20 cellular contexts compared by ENCODE assay signal in the genomic region with DNA sequence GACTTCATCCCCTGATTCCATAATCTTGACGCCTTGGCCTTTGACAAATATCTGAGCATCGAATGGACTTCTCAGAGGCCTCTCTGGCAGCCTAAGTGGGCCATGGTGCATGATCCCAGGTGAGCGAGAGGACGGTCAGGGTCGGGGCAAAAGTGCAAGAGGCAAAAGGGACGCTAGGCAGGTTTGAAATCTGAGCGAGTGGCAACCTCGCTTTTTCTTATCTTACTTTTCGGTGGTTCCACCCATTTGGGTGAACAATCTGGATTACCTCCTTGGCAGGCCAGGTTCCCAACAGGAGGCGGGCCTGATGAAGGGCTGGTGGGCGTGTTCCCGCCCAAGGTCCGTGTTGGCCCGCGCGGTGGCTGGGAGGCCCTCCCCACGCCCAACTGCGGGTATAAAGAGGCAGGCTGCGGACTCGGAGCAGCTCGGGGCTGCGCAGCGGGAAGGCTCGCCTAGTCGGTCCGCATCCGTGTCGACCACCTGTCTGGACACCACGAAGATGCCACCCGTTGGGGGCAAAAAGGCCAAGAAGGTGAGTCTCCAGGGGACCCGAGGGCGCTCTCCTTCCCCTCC. TPM values are rescaled to one million over a fixed set of nuclear protein-coding genes. Genes with fewer than 3 reads are reported as not detected.
DNase-seq lines count a peak whose midpoint lies in the region; ATAC-seq, FAIRE-seq and TF ChIP-seq lines count a peak whose summit lies in the region.
"Had no signal": no experiment of that assay in that cellular context is flagged by ENCODE, and none has a peak within 500 bp of the region (broad histone marks: within the 10 kb centered on the region; RNA-seq: fewer than 3 reads in every experiment).

A gene with protein sequence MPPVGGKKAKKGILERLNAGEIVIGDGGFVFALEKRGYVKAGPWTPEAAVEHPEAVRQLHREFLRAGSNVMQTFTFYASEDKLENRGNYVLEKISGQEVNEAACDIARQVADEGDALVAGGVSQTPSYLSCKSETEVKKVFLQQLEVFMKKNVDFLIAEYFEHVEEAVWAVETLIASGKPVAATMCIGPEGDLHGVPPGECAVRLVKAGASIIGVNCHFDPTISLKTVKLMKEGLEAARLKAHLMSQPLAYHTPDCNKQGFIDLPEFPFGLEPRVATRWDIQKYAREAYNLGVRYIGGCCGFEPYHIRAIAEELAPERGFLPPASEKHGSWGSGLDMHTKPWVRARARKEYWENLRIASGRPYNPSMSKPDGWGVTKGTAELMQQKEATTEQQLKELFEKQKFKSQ (plus strand): TSS at position 423 of the 573 bp plus-strand sequence. CDS start 77 bp downstream, at position 500.

- H3K27ac Mint-ChIP-seq in GM23338, result no peak within 1 kb of the TSS
- H3K27ac Mint-ChIP-seq: memory B cell had no signal

- H3K4me3 Mint-ChIP-seq in GM23338, result peak within 1 kb of the TSS; percentile 83
- H3K4me3 Mint-ChIP-seq: memory B cell had no signal

- no peak within 1 kb of the TSS for H3K9ac ChIP-seq in parathyroid adenoma
- H3K9ac ChIP-seq: BLaER1 treated with 17β-estradiol and CSF1 and Interleukin-3, amounts not matched to agents 10 nM and 100 nM; KMS-11 had no signal

- no peak for FAIRE-seq in GM12892 (lab: Jason Lieb, UNC)
- FAIRE-seq: frontal cortex had no signal

- H3K4me1 ChIP-seq in GM23338 (ENCODE audit: insufficient read depth) (peaks cover 7% of the 10 kb centered on the region; the same call in 1 of the 2 replicates), parathyroid adenoma (no peaks in the 10 kb centered on the region)

- H3F3A ChIP-seq in GM23338 (replicated peaks; ENCODE audit: low read depth), result no peaks in the 10 kb centered on the region

- no peaks in the 10 kb centered on the region for H3K9me3 ChIP-seq in parathyroid adenoma (ENCODE audit: control insufficient read depth, low read length)
- H3K9me3 ChIP-seq: body of pancreas, ovary had no signal

- H2AFZ ChIP-seq in GM23338, result peak within 1 kb of the TSS; percentile 99
- peak within 1 kb of the TSS; percentile 50 for H2AFZ ChIP-seq in parathyroid adenoma

- peaks cover 3% of the 10 kb centered on the region; the same call in 2 of the 3 replicates for H3K4me1 Mint-ChIP-seq in GM23338

- H3K4me2 ChIP-seq in GM23338, result peak within 1 kb of the TSS; percentile 96
- H3K4me2 ChIP-seq in parathyroid adenoma (ENCODE audit: low read length), result no peak within 1 kb of the TSS
- H3K4me2 ChIP-seq: BLaER1 treated with 17β-estradiol and CSF1 and Interleukin-3, amounts not matched to agents 10 nM and 100 nM; KMS-11 had no signal

- DNase-seq in GM23338 (ENCODE audit: low spot score) (peak; percentile 66), coronary artery (ENCODE audit: low spot score) (no peak), kidney epithelial cell (ENCODE audit: low read depth) (no peak), GM12892 (ENCODE audit: insufficient read length) (no peak), NCI-H2171 (lab: John Stamatoyannopoulos, UW) (no peak), mesenteric fat pad (ENCODE audit: low spot score) (no peak)
- DNase-seq: activated gamma-delta T cell, body of pancreas, HCEC 1CT, NCI-H1105 treated with DMSO at 0.1 percent for 48 hours, NCI-H446, ovary had no signal

- no peaks in the 10 kb centered on the region for H3K9me3 Mint-ChIP-seq in GM23338
- H3K9me3 Mint-ChIP-seq: memory B cell had no signal

- H3K9me2 ChIP-seq in GM23338 (ENCODE audit: insufficient read depth), result no peaks in the 10 kb centered on the region

- H3K4me3 ChIP-seq in GM23338 (peak within 1 kb of the TSS; percentile 85), coronary artery (peak within 1 kb of the TSS; percentile 14), kidney epithelial cell (ENCODE audit: low read depth, low read length) (peak within 1 kb of the TSS; percentile 16), parathyroid adenoma (ENCODE audit: low read depth, low read length) (no peak within 1 kb of the TSS)
- H3K4me3 ChIP-seq: BLaER1 treated with 17β-estradiol and CSF1 and Interleukin-3, amounts not matched to agents 10 nM and 100 nM; body of pancreas; ovary had no signal

- H3K27me3 Mint-ChIP-seq in GM23338 (ENCODE audit: insufficient read depth, low read depth, poor library complexity), result peaks cover 26% of the 10 kb centered on the region

- H3K79me2 ChIP-seq in GM23338 (replicated peaks; ENCODE audit: insufficient read depth) (no peaks in the 10 kb centered on the region), parathyroid adenoma (no peaks in the 10 kb centered on the region)

- no peaks in the 10 kb centered on the region for H3K36me3 ChIP-seq in GM23338 (ENCODE audit: insufficient read depth)
- no peaks in the 10 kb centered on the region for H3K36me3 ChIP-seq in kidney epithelial cell (ENCODE audit: control insufficient read depth, insufficient read depth, low read length)
- no peaks in the 10 kb centered on the region for H3K36me3 ChIP-seq in parathyroid adenoma (ENCODE audit: control insufficient read depth, insufficient read depth, low read length)
- H3K36me3 ChIP-seq: BLaER1 treated with 17β-estradiol and CSF1 and Interleukin-3, amounts not matched to agents 10 nM and 100 nM; ovary had no signal

- H4K20me1 ChIP-seq in GM23338 (replicated peaks; ENCODE audit: insufficient read depth), result no peaks in the 10 kb centered on the region
- H4K20me1 ChIP-seq: BLaER1 treated with 17β-estradiol and CSF1 and Interleukin-3, amounts not matched to agents 10 nM and 100 nM had no signal

- H3K27me3 ChIP-seq in GM23338 (ENCODE audit: insufficient read depth), result peaks cover 47% of the 10 kb centered on the region
- H3K27me3 ChIP-seq in kidney epithelial cell (ENCODE audit: control insufficient read depth, insufficient read depth, low read length), result peaks cover 16% of the 10 kb centered on the region
- H3K27me3 ChIP-seq in parathyroid adenoma (ENCODE audit: control insufficient read depth, insufficient read depth, low read length), result peaks cover 3% of the 10 kb centered on the region
- H3K27me3 ChIP-seq: BLaER1 treated with 17β-estradiol and CSF1 and Interleukin-3, amounts not matched to agents 10 nM and 100 nM; body of pancreas; ovary had no signal

- H3K36me3 Mint-ChIP-seq in GM23338 (ENCODE audit: low read depth), result no peaks in the 10 kb centered on the region
- H3K36me3 Mint-ChIP-seq: memory B cell had no signal

- ATAC-seq in GM23338, result peak; percentile 84
- no peak for ATAC-seq in HG03378 (IDR thresholded peaks at IDR 0.05; ENCODE audit: unreplicated experiment)
- ATAC-seq: body of pancreas, SK-N-SH treated with all-trans-retinoic acid at 6 μM for 48 hours had no signal

- TF ChIP-seq CTCF in GM23338 (conservative IDR thresholded peaks at IDR 0.05; ENCODE audit: low read depth in 2 of 2) (no peak), coronary artery (IDR thresholded peaks at IDR 0.05) (no peak), kidney epithelial cell (IDR thresholded peaks at IDR 0.05; ENCODE audit: insufficient read depth, low read length, poor library complexity, severe bottlenecking) (no peak), parathyroid adenoma (IDR thresholded peaks at IDR 0.05) (no peak)

- H3K27ac ChIP-seq in GM23338 (ENCODE audit: low read depth), result no peak within 1 kb of the TSS
- no peak within 1 kb of the TSS for H3K27ac ChIP-seq in coronary artery
- H3K27ac ChIP-seq in parathyroid adenoma, result no peak within 1 kb of the TSS
- H3K27ac ChIP-seq: BLaER1 treated with 17β-estradiol and CSF1 and Interleukin-3, amounts not matched to agents 10 nM and 100 nM; body of pancreas; KMS-11; ovary had no signal

- no peak for TF ChIP-seq POLR2A in GM12892 (IDR thresholded peaks at IDR 0.05; ENCODE audit: low read depth, low read length)

TF ChIP-seq in GM23338, 12 proteins besides CTCF, POLR2A, EP300 and RAD21:
- peak; percentile 30 for TF ChIP-seq EZH2 (IDR thresholded peaks at IDR 0.05; ENCODE audit: low read depth, unreplicated experiment)
- peak; percentile 33; the same call in 1 of the 2 replicates for TF ChIP-seq POLR2AphosphoS5 (IDR thresholded peaks at IDR 0.05; ENCODE audit: low read depth)
- no peak for TF ChIP-seq ZNF331 (CRISPR knock-in tag; IDR thresholded peaks at IDR 0.05; ENCODE audit: low read depth)

RNA-seq across cellular contexts. Expression of the gene that starts here (rescaled TPM):
- 2.3 and 4.2 TPM in 2 replicates for total RNA-seq in GM23338 (2014; rRNA removed; shearing (Covaris generic))
- polyA plus RNA-seq in GM23338 (2016; fragmentation: Nextera tagmentation; extraction: Ambion mirVana), result 1.4 and 2.6 TPM in 2 replicates
- total RNA-seq in kidney epithelial cell (0.14 and 0.88 TPM in 2 replicates), mesenteric fat pad (1.9 TPM)
- not detected for polyA plus RNA-seq in GM12892 (2012; ENCODE audit: missing spikeins)
- total RNA-seq: body of pancreas, OCI-LY7 had no signal
